Comparison of ENCODE assay signal across 7 cellular contexts in genomic region chr11:64996327-64996709, GRCh38. TPM values are rescaled to one million over a fixed set of nuclear protein-coding genes. Genes with fewer than 3 reads are reported as not detected.
A peak's percentile ranks its signal among the peaks of the same experiment; 100 is the strongest.
DNase-seq lines count a peak whose midpoint lies in the region; ATAC-seq and TF ChIP-seq lines count a peak whose summit lies in the region.
"Had no signal": no experiment of that assay in that cellular context is flagged by ENCODE, and none has a peak within 500 bp of the region (broad histone marks: within the 10 kb centered on the region; RNA-seq: fewer than 3 reads in every experiment).

No MANE protein-coding gene starts in this region.

- TF ChIP-seq EP300 in upper lobe of left lung (IDR thresholded peaks at IDR 0.05) = no peak

- intact Hi-C loops in activated CD8-positive, alpha-beta T cell treated with anti-CD3 and anti-CD28 coated beads for 36 hours (cut with micrococcal nuclease) = no loop called here
- intact Hi-C loops in CD8-positive, alpha-beta T cell (cut with DNase I, micrococcal nuclease) = no loop called here

- no peaks in the 10 kb centered on the region for H3K9me3 ChIP-seq in upper lobe of left lung
- no peaks in the 10 kb centered on the region for H3K9me3 ChIP-seq in CD8-positive, alpha-beta T cell (ENCODE audit: low read length)

- no peak for DNase-seq in activated CD8-positive, alpha-beta T cell treated with anti-CD3 and anti-CD28 coated beads, Interleukin-2, amount 10 ng/mL, durations not matched to agents 7 days and 5 days
- no peak for DNase-seq in activated CD8-positive, alpha-beta T cell treated with anti-CD3 and anti-CD28 coated beads for 36 hours
- DNase-seq in upper lobe of left lung = no peak
- DNase-seq in CD8-positive, alpha-beta T cell = no peak
- DNase-seq in C1 segment of cervical spinal cord (lab: John Stamatoyannopoulos, UW) = no peak

- POLR2A ChIA-PET in activated CD8-positive, alpha-beta T cell treated with anti-CD3 and anti-CD28 coated beads, Interleukin-2, amount 10 ng/mL, durations not matched to agents 7 days and 5 days (lab: Charles Lee) = interaction anchor here (0.7 kb wide), 1 partner anchor 80 kb away, joined by 3 read pairs; no protein-coding TSS in a partner anchor
- POLR2A ChIA-PET in activated CD8-positive, alpha-beta T cell treated with anti-CD3 and anti-CD28 coated beads for 36 hours (lab: Charles Lee) = no interaction called here
- POLR2A ChIA-PET in CD8-positive, alpha-beta T cell (lab: Charles Lee) = interaction anchor here (1.3 kb wide), 1 partner anchor 115 kb away, joined by 3 read pairs; no protein-coding TSS in a partner anchor

- 16 to 32% methylated on average over 11 of the region's 11 CpGs for WGBS in upper lobe of left lung, 2 donors

- H3K27me3 Mint-ChIP-seq in activated CD8-positive, alpha-beta T cell treated with anti-CD3 and anti-CD28 coated beads, Interleukin-2, amount 10 ng/mL, durations not matched to agents 7 days and 5 days (ENCODE audit: low read depth) = peaks cover 2% of the 10 kb centered on the region
- peaks cover 6% of the 10 kb centered on the region for H3K27me3 Mint-ChIP-seq in activated CD8-positive, alpha-beta T cell treated with anti-CD3 and anti-CD28 coated beads for 36 hours
- peaks cover 10% of the 10 kb centered on the region for H3K27me3 Mint-ChIP-seq in CD8-positive, alpha-beta T cell (ENCODE audit: low read depth)

- peak overlapping the region; percentile 43 to 66 (median 53) for H3K4me3 ChIP-seq in upper lobe of left lung
- no peak overlapping the region for H3K4me3 ChIP-seq in CD8-positive, alpha-beta T cell (ENCODE audit: low read depth, low read length)

- H3K4me1 ChIP-seq in upper lobe of left lung = peaks cover 28 to 54% (median 39%) of the 10 kb centered on the region in 4 donors
- H3K4me1 ChIP-seq in CD8-positive, alpha-beta T cell (ENCODE audit: insufficient read depth, low read length) = no peaks in the 10 kb centered on the region

- no peaks in the 10 kb centered on the region for H3K27me3 ChIP-seq in layer of hippocampus (ENCODE audit: control insufficient read depth, insufficient read depth, low read length)
- no peaks in the 10 kb centered on the region for H3K27me3 ChIP-seq in upper lobe of left lung
- H3K27me3 ChIP-seq in CD8-positive, alpha-beta T cell (ENCODE audit: insufficient read depth, low read length) = no peaks in the 10 kb centered on the region

- CTCF ChIA-PET in activated CD8-positive, alpha-beta T cell treated with anti-CD3 and anti-CD28 coated beads, Interleukin-2, amount 10 ng/mL, durations not matched to agents 7 days and 5 days (lab: Charles Lee) = interaction anchor here (0.7 to 2.0 kb wide), 9 partner anchors 12 to 152 kb away, joined by 3 to 7 read pairs (median 4); partner anchors contain the start of genes ARL2 and PPP2R5B
- CTCF ChIA-PET in activated CD8-positive, alpha-beta T cell treated with anti-CD3 and anti-CD28 coated beads for 36 hours (lab: Charles Lee) = interaction anchor here (0.8 to 1.5 kb wide), 3 partner anchors 18 to 149 kb away, joined by 3 to 4 read pairs (median 3); partner anchors contain the start of gene ARL2
- CTCF ChIA-PET in CD8-positive, alpha-beta T cell (lab: Charles Lee) = interaction anchor here (1.0 kb wide), 1 partner anchor 148 kb away, joined by 3 read pairs; no protein-coding TSS in a partner anchor

- H3K4me3 Mint-ChIP-seq in activated CD8-positive, alpha-beta T cell treated with anti-CD3 and anti-CD28 coated beads, Interleukin-2, amount 10 ng/mL, durations not matched to agents 7 days and 5 days = peak overlapping the region; percentile 46
- no peak overlapping the region for H3K4me3 Mint-ChIP-seq in activated CD8-positive, alpha-beta T cell treated with anti-CD3 and anti-CD28 coated beads for 36 hours
- H3K4me3 Mint-ChIP-seq in CD8-positive, alpha-beta T cell = no peak overlapping the region

- peak overlapping the region; percentile 79 for H3K27ac Mint-ChIP-seq in activated CD8-positive, alpha-beta T cell treated with anti-CD3 and anti-CD28 coated beads, Interleukin-2, amount 10 ng/mL, durations not matched to agents 7 days and 5 days
- H3K27ac Mint-ChIP-seq in activated CD8-positive, alpha-beta T cell treated with anti-CD3 and anti-CD28 coated beads for 36 hours = no peak overlapping the region
- H3K27ac Mint-ChIP-seq in CD8-positive, alpha-beta T cell = no peak overlapping the region

- no peaks in the 10 kb centered on the region for H3K9me3 Mint-ChIP-seq in activated CD8-positive, alpha-beta T cell treated with anti-CD3 and anti-CD28 coated beads, Interleukin-2, amount 10 ng/mL, durations not matched to agents 7 days and 5 days (ENCODE audit: insufficient read depth)
- H3K9me3 Mint-ChIP-seq in activated CD8-positive, alpha-beta T cell treated with anti-CD3 and anti-CD28 coated beads for 36 hours = no peaks in the 10 kb centered on the region
- H3K9me3 Mint-ChIP-seq in CD8-positive, alpha-beta T cell = no peaks in the 10 kb centered on the region

- peaks cover 33% of the 10 kb centered on the region for H3K4me1 Mint-ChIP-seq in activated CD8-positive, alpha-beta T cell treated with anti-CD3 and anti-CD28 coated beads, Interleukin-2, amount 10 ng/mL, durations not matched to agents 7 days and 5 days (ENCODE audit: low read depth)
- peaks cover 15% of the 10 kb centered on the region for H3K4me1 Mint-ChIP-seq in activated CD8-positive, alpha-beta T cell treated with anti-CD3 and anti-CD28 coated beads for 36 hours (ENCODE audit: low read depth)
- no peaks in the 10 kb centered on the region for H3K4me1 Mint-ChIP-seq in CD8-positive, alpha-beta T cell (ENCODE audit: low read depth)

- ATAC-seq in activated CD8-positive, alpha-beta T cell treated with anti-CD3 and anti-CD28 coated beads, Interleukin-2, amount 10 ng/mL, durations not matched to agents 7 days and 5 days = no peak
- ATAC-seq in activated CD8-positive, alpha-beta T cell treated with anti-CD3 and anti-CD28 coated beads for 36 hours = no peak
- ATAC-seq in upper lobe of left lung (ENCODE audit: low FRiP score in 2 of 2) = peak in 1 of 2 donors; percentile 18
- ATAC-seq in CD8-positive, alpha-beta T cell = no peak

- peak overlapping the region; percentile 49 for H3K27ac ChIP-seq in layer of hippocampus (ENCODE audit: low read depth, low read length)
- H3K27ac ChIP-seq in upper lobe of left lung = peak overlapping the region; percentile 71 to 87 (median 84)
- no peak overlapping the region for H3K27ac ChIP-seq in CD8-positive, alpha-beta T cell (ENCODE audit: low read depth, low read length)
- H3K27ac ChIP-seq: C4-2B had no signal

- H3K36me3 ChIP-seq in upper lobe of left lung = peaks cover 0 to 3% (median 0%) of the 10 kb centered on the region in 4 donors
- no peaks in the 10 kb centered on the region for H3K36me3 ChIP-seq in CD8-positive, alpha-beta T cell (ENCODE audit: insufficient read depth, low read length)

- no peak for TF ChIP-seq CTCF in activated CD8-positive, alpha-beta T cell treated with anti-CD3 and anti-CD28 coated beads for 36 hours (IDR thresholded peaks at IDR 0.05)
- no peak for TF ChIP-seq CTCF in upper lobe of left lung (IDR thresholded peaks at IDR 0.05)
- TF ChIP-seq CTCF in CD8-positive, alpha-beta T cell (IDR thresholded peaks at IDR 0.05) = no peak

- TF ChIP-seq POLR2A in upper lobe of left lung (IDR thresholded peaks at IDR 0.05) = no peak

- no peaks in the 10 kb centered on the region for H3K36me3 Mint-ChIP-seq in activated CD8-positive, alpha-beta T cell treated with anti-CD3 and anti-CD28 coated beads, Interleukin-2, amount 10 ng/mL, durations not matched to agents 7 days and 5 days (ENCODE audit: low read depth)
- no peaks in the 10 kb centered on the region for H3K36me3 Mint-ChIP-seq in activated CD8-positive, alpha-beta T cell treated with anti-CD3 and anti-CD28 coated beads for 36 hours (ENCODE audit: low read depth)
- no peaks in the 10 kb centered on the region for H3K36me3 Mint-ChIP-seq in CD8-positive, alpha-beta T cell

RNA-seq across cellular contexts. Expression of gene BATF2, which starts 0.5 kb away (rescaled TPM):
- total RNA-seq in activated CD8-positive, alpha-beta T cell treated with anti-CD3 and anti-CD28 coated beads, Interleukin-2, amount 10 ng/mL, durations not matched to agents 7 days and 5 days = under 1 TPM; 0.50 to 0.99 TPM
- total RNA-seq in activated CD8-positive, alpha-beta T cell treated with anti-CD3 and anti-CD28 coated beads for 36 hours = not detected
- total RNA-seq in upper lobe of left lung = 10 to 100 TPM in 1 of 6 donors, 1 to 10 TPM in 5; 1.7 to 36.7 (median 6.0) TPM
- total RNA-seq in CD8-positive, alpha-beta T cell = not detected

RNA-seq across cellular contexts. Expression of gene ARL2, which starts 17.6 kb away (rescaled TPM):
- total RNA-seq in activated CD8-positive, alpha-beta T cell treated with anti-CD3 and anti-CD28 coated beads, Interleukin-2, amount 10 ng/mL, durations not matched to agents 7 days and 5 days = 10 to 100 TPM; 69.1 to 79.2 TPM
- 100 to 1,000 TPM; 118 to 122 TPM for total RNA-seq in activated CD8-positive, alpha-beta T cell treated with anti-CD3 and anti-CD28 coated beads for 36 hours
- 100 to 1,000 TPM in 1 of 6 donors, 10 to 100 TPM in 5; 41.9 to 113 (median 81.2) TPM for total RNA-seq in upper lobe of left lung
- total RNA-seq in CD8-positive, alpha-beta T cell = 1 to 10 TPM; 8.9 to 9.1 TPM

RNA-seq across cellular contexts. Expression of gene MAJIN, which starts 24.4 kb away (rescaled TPM):
- not detected for total RNA-seq in activated CD8-positive, alpha-beta T cell treated with anti-CD3 and anti-CD28 coated beads, Interleukin-2, amount 10 ng/mL, durations not matched to agents 7 days and 5 days
- total RNA-seq in activated CD8-positive, alpha-beta T cell treated with anti-CD3 and anti-CD28 coated beads for 36 hours = not detected
- total RNA-seq in upper lobe of left lung = under 1 TPM in 1 of 6 donors, not detected in 5; 0.15 TPM
- total RNA-seq in CD8-positive, alpha-beta T cell = not detected

RNA-seq across cellular contexts. Expression of gene SNX15, which starts 30.9 kb away (rescaled TPM):
- 10 to 100 TPM; 21.2 to 25.7 TPM for total RNA-seq in activated CD8-positive, alpha-beta T cell treated with anti-CD3 and anti-CD28 coated beads, Interleukin-2, amount 10 ng/mL, durations not matched to agents 7 days and 5 days
- total RNA-seq in activated CD8-positive, alpha-beta T cell treated with anti-CD3 and anti-CD28 coated beads for 36 hours = 1 to 10 TPM; 4.7 to 5.7 TPM
- total RNA-seq in upper lobe of left lung = 10 to 100 TPM; 14.7 to 32.1 (median 21.2) TPM
- 10 to 100 TPM; 10.4 to 14.0 TPM for total RNA-seq in CD8-positive, alpha-beta T cell

RNA-seq across cellular contexts. Expression of gene SAC3D1, which starts 44.7 kb away (rescaled TPM):
- 10 to 100 TPM; 36.3 to 36.6 TPM for total RNA-seq in activated CD8-positive, alpha-beta T cell treated with anti-CD3 and anti-CD28 coated beads, Interleukin-2, amount 10 ng/mL, durations not matched to agents 7 days and 5 days
- 10 to 100 TPM; 14.0 to 14.5 TPM for total RNA-seq in activated CD8-positive, alpha-beta T cell treated with anti-CD3 and anti-CD28 coated beads for 36 hours
- 10 to 100 TPM in 5 of 6 donors, 1 to 10 TPM in 1; 9.1 to 18.9 (median 14.5) TPM for total RNA-seq in upper lobe of left lung
- total RNA-seq in CD8-positive, alpha-beta T cell = under 1 TPM; 0.57 to 0.94 TPM

Comparison
In these comparisons a context has a peak if more than half of its experiments do, and no peak if none do; other contexts are left out.
1. RNA of gene ARL2, which starts 17.6 kb away (total RNA-seq): 118 to 122 TPM in activated CD8-positive, alpha-beta T cell treated with anti-CD3 and anti-CD28 coated beads for 36 hours, 41.9 to 113 TPM in upper lobe of left lung and 69.1 to 79.2 TPM in activated CD8-positive, alpha-beta T cell treated with anti-CD3 and anti-CD28 coated beads, Interleukin-2, amount 10 ng/mL, durations not matched to agents 7 days and 5 days; 8.9 to 9.1 TPM in CD8-positive, alpha-beta T cell; every median in the first group is over 4 times any median in the second.